ENCODE assay signal across 14 cellular contexts in genomic region chr5:72624641-72625236, GRCh38.
A peak's percentile ranks its signal among the peaks of the same experiment; 100 is the strongest.
DNase-seq lines count a peak whose midpoint lies in the region; ATAC-seq, FAIRE-seq and TF ChIP-seq lines count a peak whose summit lies in the region.
"Had no signal": no experiment of that assay in that cellular context is flagged by ENCODE, and none has a peak within 500 bp of the region (broad histone marks: within the 10 kb centered on the region; RNA-seq: fewer than 3 reads in every experiment).

No MANE protein-coding gene starts in this region.

- CTCF ChIA-PET in endothelial cell of umbilical vein (lab: Charles Lee), result interaction anchor here (1.1 to 4.4 kb wide), 2 partner anchors 14 to 101 kb away, joined by 3 to 45 read pairs; no protein-coding TSS in a partner anchor

- intact Hi-C loops in endothelial cell of umbilical vein (cut with micrococcal nuclease), result loop anchor here (10.0 kb wide), 1 partner anchor 80 kb away; no protein-coding TSS in a partner anchor

- no peaks in the 10 kb centered on the region for H3K79me2 ChIP-seq in endothelial cell of umbilical vein (ENCODE audit: control insufficient read depth, insufficient read depth, low read length)

- H3K27ac ChIP-seq in endothelial cell of umbilical vein (ENCODE audit: insufficient read depth, low read depth, low read length), result peak overlapping the region; percentile 68
- H3K27ac ChIP-seq: breast epithelium, C4-2B, skin epidermis had no signal

- POLR2A ChIA-PET in endothelial cell of umbilical vein (lab: Charles Lee), result no interaction called here

- H3K9me3 ChIP-seq in MG63 (no peaks in the 10 kb centered on the region), endothelial cell of umbilical vein (replicated peaks; ENCODE audit: control insufficient read depth, insufficient read depth, low read length) (no peaks in the 10 kb centered on the region)
- H3K9me3 ChIP-seq: breast epithelium, gastroesophageal sphincter had no signal

- peak; percentile 76 for FAIRE-seq in endothelial cell of umbilical vein (lab: Jason Lieb, UNC)
- FAIRE-seq in D721Med (lab: Jason Lieb, UNC), result no peak
- FAIRE-seq: TTC549 had no signal

- peak; percentile 25 for DNase-seq in AG08396 (ENCODE audit: low spot score)
- DNase-seq in MG63, result peak; percentile 61
- peak; percentile 83 for DNase-seq in endothelial cell of umbilical vein (ENCODE audit: low read depth, low spot score)
- DNase-seq in omental fat pad (ENCODE audit: low spot score), result no peak
- DNase-seq in D721Med (ENCODE audit: insufficient read length, low spot score), result no peak
- DNase-seq in NCI-H187 treated with DMSO at 0.1 percent for 48 hours (lab: John Stamatoyannopoulos, UW), result no peak
- DNase-seq: NCI-H1105 had no signal

- H3K4me2 ChIP-seq in endothelial cell of umbilical vein (ENCODE audit: insufficient read depth, low read length), result peak overlapping the region; percentile 82

- no peaks in the 10 kb centered on the region for H3K9me1 ChIP-seq in endothelial cell of umbilical vein (replicated peaks; ENCODE audit: control insufficient read depth, extremely low read depth, insufficient read depth, low read length)

- H3K36me3 ChIP-seq in MG63 (no peaks in the 10 kb centered on the region), endothelial cell of umbilical vein (ENCODE audit: control insufficient read depth in 2 of 2, extremely low read depth in 1 of 2, insufficient read depth in 2 of 2, low read length in 2 of 2) (no peaks in the 10 kb centered on the region)
- H3K36me3 ChIP-seq: breast epithelium, gastroesophageal sphincter had no signal

- no peak for TF ChIP-seq POLR2A in endothelial cell of umbilical vein (IDR thresholded peaks at IDR 0.05; ENCODE audit: low read depth, low read length)

- TF ChIP-seq CTCF in endothelial cell of umbilical vein (IDR thresholded peaks at IDR 0.05; ENCODE audit: extremely low read depth in 1 of 2, insufficient read depth in 1 of 2, low read depth in 1 of 2, low read length in 2 of 2) (no peak), omental fat pad (IDR thresholded peaks at IDR 0.05) (no peak), D721Med (IDR thresholded peaks at IDR 0.05; ENCODE audit: insufficient read depth, missing control alignments) (no peak)

- dilution Hi-C loops in endothelial cell of umbilical vein (cut with MboI; ENCODE audit: extremely low pct_ligation_motif_present, low sequenced_read_pairs), result no loop called here

- H3K4me1 ChIP-seq in endothelial cell of umbilical vein (ENCODE audit: control insufficient read depth, extremely low read depth, insufficient read depth, low read length), result peaks cover 19% of the 10 kb centered on the region
- H3K4me1 ChIP-seq: breast epithelium had no signal

- H3K4me3 ChIP-seq in MG63 (no peak overlapping the region), endothelial cell of umbilical vein (replicated peaks in 1 of 3; ENCODE audit: insufficient read depth in 1 of 3, low read depth in 1 of 3, low read length in 3 of 3) (peak overlapping the region in 1 of 3 experiments; percentile 34)
- H3K4me3 ChIP-seq: breast epithelium, gastroesophageal sphincter, skin epidermis had no signal

- BruUV-seq in endothelial cell of umbilical vein (replicated peaks; lab: Mats Ljungman, UMichigan), result no TSS peak

- H3K27me3 ChIP-seq in MG63 (no peaks in the 10 kb centered on the region), endothelial cell of umbilical vein (ENCODE audit: control insufficient read depth in 2 of 2, insufficient read depth in 2 of 2, low read length in 2 of 2) (no peaks in the 10 kb centered on the region)
- H3K27me3 ChIP-seq: breast epithelium, gastroesophageal sphincter had no signal

- peak overlapping the region; percentile 80 for H2AFZ ChIP-seq in endothelial cell of umbilical vein (ENCODE audit: low read depth, low read length)

- peak; percentile 88 for ATAC-seq in omental fat pad (ENCODE audit: low FRiP score)
- no peak for ATAC-seq in HG03378 (IDR thresholded peaks at IDR 0.05; ENCODE audit: unreplicated experiment)
- ATAC-seq in HG02610 (IDR thresholded peaks at IDR 0.05; ENCODE audit: unreplicated experiment), result no peak
- ATAC-seq: gastroesophageal sphincter had no signal

- H3K9ac ChIP-seq in endothelial cell of umbilical vein (replicated peaks; ENCODE audit: extremely low read depth, insufficient read depth, low read length), result peak overlapping the region; percentile 34

- H4K20me1 ChIP-seq in endothelial cell of umbilical vein (replicated peaks; ENCODE audit: control insufficient read depth, extremely low read depth, insufficient read depth, low read length), result no peaks in the 10 kb centered on the region

TF ChIP-seq in endothelial cell of umbilical vein, 7 proteins besides CTCF, POLR2A, EP300 and RAD21:
- TF ChIP-seq JUN (IDR thresholded peaks at IDR 0.05; ENCODE audit: borderline replicate concordance, insufficient read depth, insufficient read length, low read depth) (peak; percentile 80), EZH2 (IDR thresholded peaks at IDR 0.05; ENCODE audit: borderline replicate concordance, low read depth, low read length, severe bottlenecking) (no peak), GATA2 (IDR thresholded peaks at IDR 0.05; ENCODE audit: insufficient read depth, insufficient read length, low read depth, low read length) (peak; percentile 27), FOS (IDR thresholded peaks at IDR 0.05; ENCODE audit: borderline replicate concordance, insufficient read depth, low read length) (peak; percentile 88), POLR2AphosphoS5 (IDR thresholded peaks at IDR 0.05; ENCODE audit: insufficient read depth, low read depth, low read length) (peak; percentile 27)

Comparison
In these comparisons a context has a peak if more than half of its experiments do, and no peak if none do; other contexts are left out.
1. DNase-seq: peak in AG08396 (single experiment), MG63 (single experiment) and endothelial cell of umbilical vein (single experiment); none in omental fat pad (single experiment), D721Med (single experiment) and NCI-H187 treated with DMSO at 0.1 percent for 48 hours (single experiment).